Comparison of ENCODE assay signal across 8 cellular contexts in genomic region chr4:95165926-95166524, GRCh38.
A peak's percentile ranks its signal among the peaks of the same experiment; 100 is the strongest.
DNase-seq lines count a peak whose midpoint lies in the region; ATAC-seq and TF ChIP-seq lines count a peak whose summit lies in the region.

No MANE protein-coding gene starts in this region.

- H3K9ac ChIP-seq in PC-3 (ENCODE audit: low read length), result no peak overlapping the region

- no peaks in the 10 kb centered on the region for H3K9me3 ChIP-seq in PC-3 (ENCODE audit: low read length)

- intact Hi-C loops in PC-3 (cut with micrococcal nuclease), result loop anchor here (2.0 to 10.0 kb wide), 5 partner anchors 139 to 1989 kb away; partner anchors contain the start of gene UNC5C
- intact Hi-C loops in left colon (cut with DNase I, micrococcal nuclease), result no loop called here

- H3K27me3 ChIP-seq in PC-3 (ENCODE audit: low read length), result no peaks in the 10 kb centered on the region

- peak; percentile 85 for ATAC-seq in GM21786 (IDR thresholded peaks at IDR 0.05; ENCODE audit: unreplicated experiment)
- ATAC-seq in PC-3, result peak; percentile 72
- peak; percentile 31 for ATAC-seq in central memory CD8-positive, alpha-beta T cell (replicated peaks; ENCODE audit: extremely low read depth, poor library complexity, severe bottlenecking)
- peak; percentile 81 for ATAC-seq in left colon

- TF ChIP-seq EP300 in Ishikawa (IDR thresholded peaks at IDR 0.05; ENCODE audit: borderline replicate concordance), result no peak

- no peak overlapping the region for H3K4me3 ChIP-seq in PC-3 (ENCODE audit: low read length)

- no peak overlapping the region for H3K27ac Mint-ChIP-seq in central memory CD8-positive, alpha-beta T cell (ENCODE audit: low read depth)
- no peak overlapping the region for H3K27ac Mint-ChIP-seq in type B pancreatic cell

- CTCF ChIA-PET in PC-3 (lab: Charles Lee), result no interaction called here

- H3K36me3 ChIP-seq in PC-3 (ENCODE audit: low read depth, low read length), result no peaks in the 10 kb centered on the region

- no peaks in the 10 kb centered on the region for H3F3A ChIP-seq in PC-3 (ENCODE audit: low read length, unreplicated experiment)

- H3K4me1 Mint-ChIP-seq in central memory CD8-positive, alpha-beta T cell, result no peaks in the 10 kb centered on the region
- H3K4me1 Mint-ChIP-seq in type B pancreatic cell (ENCODE audit: unreplicated experiment), result peaks cover 8% of the 10 kb centered on the region

- H3K27me3 Mint-ChIP-seq in central memory CD8-positive, alpha-beta T cell, result no peaks in the 10 kb centered on the region
- peaks cover 16% of the 10 kb centered on the region for H3K27me3 Mint-ChIP-seq in type B pancreatic cell

- H3K79me2 ChIP-seq in PC-3 (ENCODE audit: low read length), result no peaks in the 10 kb centered on the region

- no peaks in the 10 kb centered on the region for H3K36me3 Mint-ChIP-seq in central memory CD8-positive, alpha-beta T cell (ENCODE audit: insufficient read depth)
- H3K36me3 Mint-ChIP-seq in type B pancreatic cell, result peaks cover 29% of the 10 kb centered on the region

- TF ChIP-seq RAD21 in Ishikawa (IDR thresholded peaks at IDR 0.05; ENCODE audit: low read depth), result peak; percentile 87

- POLR2A ChIA-PET in PC-3 (lab: Charles Lee; ENCODE audit: unreplicated experiment), result no interaction called here

- no peaks in the 10 kb centered on the region for H3K9me2 ChIP-seq in PC-3 (replicated peaks; ENCODE audit: low read length)

- no peak overlapping the region for H3K27ac ChIP-seq in PC-3 (ENCODE audit: low read length)

- TF ChIP-seq CTCF in PC-3 (conservative IDR thresholded peaks at IDR 0.05; ENCODE audit: low read depth, low read length) (peak; percentile 69), type B pancreatic cell (conservative IDR thresholded peaks at IDR 0.05) (peak; percentile 87)

- no peak overlapping the region for H3K4me3 Mint-ChIP-seq in central memory CD8-positive, alpha-beta T cell
- H3K4me3 Mint-ChIP-seq in type B pancreatic cell, result no peak overlapping the region

- H3K4me1 ChIP-seq in PC-3 (ENCODE audit: insufficient read depth, low read length), result 0 out of 2 replicates have a peak, but pooled peaks cover 3% of the 10 kb centered on the region

- H3K4me2 ChIP-seq in PC-3 (ENCODE audit: low read length), result no peak overlapping the region

- no peaks in the 10 kb centered on the region for H4K20me1 ChIP-seq in PC-3 (ENCODE audit: low read length)

- no TSS peak for BruUV-seq in PC-3 (replicated peaks; lab: Mats Ljungman, UMichigan)

- DNase-seq in stimulated activated CD4-positive, alpha-beta T cell treated with anti-CD3 and anti-CD28 coated beads, Interleukin-4, amount 100 ng/mL, for 24 hours, result peak; percentile 35
- DNase-seq in stimulated activated CD4-positive, alpha-beta T cell treated with anti-CD3 and anti-CD28 coated beads, Interleukin-4, amount 100 ng/mL, for 4 hours, result no peak
- DNase-seq in PC-3 (peak; percentile 72), left colon (peak in 1 of 2 donors; percentile 13), type B pancreatic cell (ENCODE audit: extremely low spot score, unreplicated experiment) (no peak)
- DNase-seq in central memory CD8-positive, alpha-beta T cell (ENCODE audit: low spot score in 2 of 2), result no peak

- H3K9me3 Mint-ChIP-seq in central memory CD8-positive, alpha-beta T cell, result no peaks in the 10 kb centered on the region
- no peaks in the 10 kb centered on the region for H3K9me3 Mint-ChIP-seq in type B pancreatic cell

- H2AFZ ChIP-seq in PC-3 (ENCODE audit: low read length), result no peak overlapping the region

TF ChIP-seq in Ishikawa, 13 proteins besides CTCF, POLR2A, EP300 and RAD21:
- TF ChIP-seq TCF12 (IDR thresholded peaks at IDR 0.05; ENCODE audit: low read depth), result no peak
- TF ChIP-seq REST (IDR thresholded peaks at IDR 0.05; ENCODE audit: low read depth), result no peak

Comparison
In these comparisons a context has a peak if more than half of its experiments do, and no peak if none do; other contexts are left out.
1. DNase-seq: peak in stimulated activated CD4-positive, alpha-beta T cell treated with anti-CD3 and anti-CD28 coated beads, Interleukin-4, amount 100 ng/mL, for 24 hours (single experiment) and PC-3 (single experiment); none in stimulated activated CD4-positive, alpha-beta T cell treated with anti-CD3 and anti-CD28 coated beads, Interleukin-4, amount 100 ng/mL, for 4 hours (0 of 2), central memory CD8-positive, alpha-beta T cell (0 of 2) and type B pancreatic cell (single experiment).
2. ATAC-seq: peak in every context shown above with its lines; median percentile 85 in GM21786; 81 in left colon; 72 in PC-3; 31 in central memory CD8-positive, alpha-beta T cell.